ENCODE assay signal across 2 cellular contexts in the genomic region with DNA sequence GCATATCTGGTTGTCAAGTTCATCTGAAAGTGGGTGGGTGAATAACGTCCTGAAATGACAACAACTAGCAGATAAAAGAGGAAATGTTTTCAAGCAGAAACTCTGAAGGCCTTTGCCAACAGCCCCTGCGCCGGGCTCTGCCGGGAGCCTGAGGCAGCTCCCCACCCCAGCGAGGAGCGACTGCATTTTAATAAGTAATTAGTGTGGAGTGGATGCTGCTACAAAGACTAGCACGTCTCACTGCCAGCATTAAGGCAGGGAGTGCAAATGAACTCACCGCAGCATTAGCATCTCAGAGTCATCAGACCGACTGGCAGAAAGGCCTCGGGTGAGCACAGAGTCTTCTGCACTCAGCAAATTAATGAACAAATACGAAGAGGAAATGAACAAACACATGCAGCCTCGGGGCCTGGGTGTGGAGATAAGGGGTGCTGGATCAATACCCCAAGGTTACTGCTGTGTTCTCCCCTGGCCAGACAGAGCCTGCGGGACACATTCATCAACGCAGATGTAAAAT.
A peak's percentile ranks its signal among the peaks of the same experiment; 100 is the strongest.
TF ChIP-seq lines count a peak whose summit lies in the region.

No MANE protein-coding gene starts in this region.

TF ChIP-seq in SK-N-SH, 30 proteins besides CTCF, POLR2A, EP300 and RAD21 (continued from another document and continues in another):
- TF ChIP-seq, protein P1, sequence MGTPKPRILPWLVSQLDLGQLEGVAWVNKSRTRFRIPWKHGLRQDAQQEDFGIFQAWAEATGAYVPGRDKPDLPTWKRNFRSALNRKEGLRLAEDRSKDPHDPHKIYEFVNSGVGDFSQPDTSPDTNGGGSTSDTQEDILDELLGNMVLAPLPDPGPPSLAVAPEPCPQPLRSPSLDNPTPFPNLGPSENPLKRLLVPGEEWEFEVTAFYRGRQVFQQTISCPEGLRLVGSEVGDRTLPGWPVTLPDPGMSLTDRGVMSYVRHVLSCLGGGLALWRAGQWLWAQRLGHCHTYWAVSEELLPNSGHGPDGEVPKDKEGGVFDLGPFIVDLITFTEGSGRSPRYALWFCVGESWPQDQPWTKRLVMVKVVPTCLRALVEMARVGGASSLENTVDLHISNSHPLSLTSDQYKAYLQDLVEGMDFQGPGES (IDR thresholded peaks at IDR 0.05; ENCODE audit: low read depth, low read length): no peak
- TF ChIP-seq TEAD4 (IDR thresholded peaks at IDR 0.05; ENCODE audit: borderline replicate concordance, insufficient read depth) (no peak), GABPA (IDR thresholded peaks at IDR 0.05; ENCODE audit: low read depth) (no peak), JUND (IDR thresholded peaks at IDR 0.05) (no peak), SMC3 (IDR thresholded peaks at IDR 0.05; ENCODE audit: low read depth, low read length) (no peak), FOXM1 (IDR thresholded peaks at IDR 0.05; ENCODE audit: low read depth) (no peak), MXI1 (IDR thresholded peaks at IDR 0.05; ENCODE audit: low read depth, low read length) (peak; percentile 46), TCF12 (IDR thresholded peaks at IDR 0.05) (no peak), FOSL2 (IDR thresholded peaks at IDR 0.05; ENCODE audit: borderline replicate concordance, low read depth) (no peak), GATA2 (CRISPR knock-in tag; IDR thresholded peaks at IDR 0.05) (peak; percentile 39), NFIC (IDR thresholded peaks at IDR 0.05; ENCODE audit: borderline replicate concordance) (no peak), CHD2 (IDR thresholded peaks at IDR 0.05; ENCODE audit: low read length, partially characterized antibody) (peak; percentile 14)
- TF ChIP-seq, protein P2, sequence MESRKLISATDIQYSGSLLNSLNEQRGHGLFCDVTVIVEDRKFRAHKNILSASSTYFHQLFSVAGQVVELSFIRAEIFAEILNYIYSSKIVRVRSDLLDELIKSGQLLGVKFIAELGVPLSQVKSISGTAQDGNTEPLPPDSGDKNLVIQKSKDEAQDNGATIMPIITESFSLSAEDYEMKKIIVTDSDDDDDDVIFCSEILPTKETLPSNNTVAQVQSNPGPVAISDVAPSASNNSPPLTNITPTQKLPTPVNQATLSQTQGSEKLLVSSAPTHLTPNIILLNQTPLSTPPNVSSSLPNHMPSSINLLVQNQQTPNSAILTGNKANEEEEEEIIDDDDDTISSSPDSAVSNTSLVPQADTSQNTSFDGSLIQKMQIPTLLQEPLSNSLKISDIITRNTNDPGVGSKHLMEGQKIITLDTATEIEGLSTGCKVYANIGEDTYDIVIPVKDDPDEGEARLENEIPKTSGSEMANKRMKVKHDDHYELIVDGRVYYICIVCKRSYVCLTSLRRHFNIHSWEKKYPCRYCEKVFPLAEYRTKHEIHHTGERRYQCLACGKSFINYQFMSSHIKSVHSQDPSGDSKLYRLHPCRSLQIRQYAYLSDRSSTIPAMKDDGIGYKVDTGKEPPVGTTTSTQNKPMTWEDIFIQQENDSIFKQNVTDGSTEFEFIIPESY (IDR thresholded peaks at IDR 0.05; ENCODE audit: borderline replicate concordance, low read depth): no peak
- TF ChIP-seq, protein P3, sequence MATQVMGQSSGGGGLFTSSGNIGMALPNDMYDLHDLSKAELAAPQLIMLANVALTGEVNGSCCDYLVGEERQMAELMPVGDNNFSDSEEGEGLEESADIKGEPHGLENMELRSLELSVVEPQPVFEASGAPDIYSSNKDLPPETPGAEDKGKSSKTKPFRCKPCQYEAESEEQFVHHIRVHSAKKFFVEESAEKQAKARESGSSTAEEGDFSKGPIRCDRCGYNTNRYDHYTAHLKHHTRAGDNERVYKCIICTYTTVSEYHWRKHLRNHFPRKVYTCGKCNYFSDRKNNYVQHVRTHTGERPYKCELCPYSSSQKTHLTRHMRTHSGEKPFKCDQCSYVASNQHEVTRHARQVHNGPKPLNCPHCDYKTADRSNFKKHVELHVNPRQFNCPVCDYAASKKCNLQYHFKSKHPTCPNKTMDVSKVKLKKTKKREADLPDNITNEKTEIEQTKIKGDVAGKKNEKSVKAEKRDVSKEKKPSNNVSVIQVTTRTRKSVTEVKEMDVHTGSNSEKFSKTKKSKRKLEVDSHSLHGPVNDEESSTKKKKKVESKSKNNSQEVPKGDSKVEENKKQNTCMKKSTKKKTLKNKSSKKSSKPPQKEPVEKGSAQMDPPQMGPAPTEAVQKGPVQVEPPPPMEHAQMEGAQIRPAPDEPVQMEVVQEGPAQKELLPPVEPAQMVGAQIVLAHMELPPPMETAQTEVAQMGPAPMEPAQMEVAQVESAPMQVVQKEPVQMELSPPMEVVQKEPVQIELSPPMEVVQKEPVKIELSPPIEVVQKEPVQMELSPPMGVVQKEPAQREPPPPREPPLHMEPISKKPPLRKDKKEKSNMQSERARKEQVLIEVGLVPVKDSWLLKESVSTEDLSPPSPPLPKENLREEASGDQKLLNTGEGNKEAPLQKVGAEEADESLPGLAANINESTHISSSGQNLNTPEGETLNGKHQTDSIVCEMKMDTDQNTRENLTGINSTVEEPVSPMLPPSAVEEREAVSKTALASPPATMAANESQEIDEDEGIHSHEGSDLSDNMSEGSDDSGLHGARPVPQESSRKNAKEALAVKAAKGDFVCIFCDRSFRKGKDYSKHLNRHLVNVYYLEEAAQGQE (IDR thresholded peaks at IDR 0.05; ENCODE audit: low read depth, low read length): no peak
- TF ChIP-seq, protein P4, sequence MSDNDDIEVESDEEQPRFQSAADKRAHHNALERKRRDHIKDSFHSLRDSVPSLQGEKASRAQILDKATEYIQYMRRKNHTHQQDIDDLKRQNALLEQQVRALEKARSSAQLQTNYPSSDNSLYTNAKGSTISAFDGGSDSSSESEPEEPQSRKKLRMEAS (IDR thresholded peaks at IDR 0.05; ENCODE audit: low read depth): no peak
- TF ChIP-seq, protein P5, sequence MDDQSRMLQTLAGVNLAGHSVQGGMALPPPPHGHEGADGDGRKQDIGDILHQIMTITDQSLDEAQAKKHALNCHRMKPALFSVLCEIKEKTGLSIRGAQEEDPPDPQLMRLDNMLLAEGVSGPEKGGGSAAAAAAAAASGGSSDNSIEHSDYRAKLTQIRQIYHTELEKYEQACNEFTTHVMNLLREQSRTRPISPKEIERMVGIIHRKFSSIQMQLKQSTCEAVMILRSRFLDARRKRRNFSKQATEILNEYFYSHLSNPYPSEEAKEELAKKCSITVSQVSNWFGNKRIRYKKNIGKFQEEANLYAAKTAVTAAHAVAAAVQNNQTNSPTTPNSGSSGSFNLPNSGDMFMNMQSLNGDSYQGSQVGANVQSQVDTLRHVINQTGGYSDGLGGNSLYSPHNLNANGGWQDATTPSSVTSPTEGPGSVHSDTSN (IDR thresholded peaks at IDR 0.05): no peak
- TF ChIP-seq, protein P6, sequence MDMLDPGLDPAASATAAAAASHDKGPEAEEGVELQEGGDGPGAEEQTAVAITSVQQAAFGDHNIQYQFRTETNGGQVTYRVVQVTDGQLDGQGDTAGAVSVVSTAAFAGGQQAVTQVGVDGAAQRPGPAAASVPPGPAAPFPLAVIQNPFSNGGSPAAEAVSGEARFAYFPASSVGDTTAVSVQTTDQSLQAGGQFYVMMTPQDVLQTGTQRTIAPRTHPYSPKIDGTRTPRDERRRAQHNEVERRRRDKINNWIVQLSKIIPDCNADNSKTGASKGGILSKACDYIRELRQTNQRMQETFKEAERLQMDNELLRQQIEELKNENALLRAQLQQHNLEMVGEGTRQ (IDR thresholded peaks at IDR 0.05; ENCODE audit: borderline replicate concordance, low read depth, low read length): no peak
- TF ChIP-seq, protein P7, sequence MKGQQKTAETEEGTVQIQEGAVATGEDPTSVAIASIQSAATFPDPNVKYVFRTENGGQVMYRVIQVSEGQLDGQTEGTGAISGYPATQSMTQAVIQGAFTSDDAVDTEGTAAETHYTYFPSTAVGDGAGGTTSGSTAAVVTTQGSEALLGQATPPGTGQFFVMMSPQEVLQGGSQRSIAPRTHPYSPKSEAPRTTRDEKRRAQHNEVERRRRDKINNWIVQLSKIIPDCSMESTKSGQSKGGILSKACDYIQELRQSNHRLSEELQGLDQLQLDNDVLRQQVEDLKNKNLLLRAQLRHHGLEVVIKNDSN (IDR thresholded peaks at IDR 0.05; ENCODE audit: borderline replicate concordance, low read depth): no peak

TF ChIP-seq in SK-N-SH treated with all-trans-retinoic acid at 6 μM for 48 hours, 23 proteins besides CTCF, POLR2A, EP300 and RAD21 (continued from another document):
- TF ChIP-seq RARB (CRISPR knock-in tag; IDR thresholded peaks at IDR 0.05) (no peak), ESRRG (CRISPR knock-in tag; IDR thresholded peaks at IDR 0.05) (no peak), SNAI2 (CRISPR knock-in tag; IDR thresholded peaks at IDR 0.05) (no peak)
